8 cellular contexts compared by ENCODE assay signal in the genomic region with DNA sequence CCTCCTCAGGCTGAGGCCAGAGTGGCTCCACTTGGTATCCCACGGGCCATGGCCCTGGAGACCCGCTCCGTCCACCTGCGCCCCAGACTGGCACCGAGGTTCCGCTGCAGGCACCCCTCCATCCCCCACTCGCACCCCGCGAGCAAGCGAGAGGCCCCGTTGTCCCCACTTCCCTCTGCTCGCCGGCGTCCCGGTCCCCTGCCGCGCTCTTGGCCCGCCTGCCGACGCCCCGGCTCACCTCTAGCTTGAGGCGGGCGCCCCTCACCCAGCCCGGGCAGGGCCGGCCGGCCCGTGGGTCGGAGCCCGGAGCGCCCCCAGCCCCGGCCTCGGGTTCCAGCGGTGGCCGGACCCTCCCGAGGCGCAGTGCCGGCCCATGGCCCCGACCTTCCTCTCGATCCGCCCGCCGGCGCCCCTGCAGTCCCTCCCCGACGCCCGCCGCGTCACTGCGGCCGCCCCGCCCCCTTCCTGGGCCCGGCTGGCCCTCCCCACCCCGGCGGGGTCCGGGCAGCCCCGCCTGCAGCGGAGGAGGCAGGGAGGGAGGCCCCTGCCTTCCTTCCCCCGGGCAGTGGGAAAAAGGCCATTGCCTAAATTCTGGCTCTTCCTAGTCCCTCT. TPM values are rescaled to one million over a fixed set of nuclear protein-coding genes. Genes with fewer than 3 reads are reported as not detected.
DNase-seq lines count a peak whose midpoint lies in the region; ATAC-seq, FAIRE-seq and TF ChIP-seq lines count a peak whose summit lies in the region.

A gene (minus strand): TSS at position 414 of the 612 bp plus-strand sequence. CDS start 1,183 bp downstream, outside the sequence.

- peak within 1 kb of the TSS; percentile 41 for H2BK120ac ChIP-seq in neuronal stem cell (ENCODE audit: low read depth, low read length)

- FAIRE-seq in frontal cortex (lab: Jason Lieb, UNC): no peak

- H2BK12ac ChIP-seq in neuronal stem cell (ENCODE audit: low read length): peak within 1 kb of the TSS; percentile 52

- peaks cover 17% of the 10 kb centered on the region for H3K79me1 ChIP-seq in neuronal stem cell (ENCODE audit: low read depth, low read length)

- no peak for TF ChIP-seq CTCF in C4-2B (conservative IDR thresholded peaks at IDR 0.05)
- TF ChIP-seq CTCF in HEK293 (tag by site-specific recombination; IDR thresholded peaks at IDR 0.05): no peak
- TF ChIP-seq CTCF in thyroid gland (IDR thresholded peaks at IDR 0.05): no peak

- POLR2A ChIA-PET in HEK293 (lab: Yijun Ruan, JAX): interaction anchor here (0.6 to 2.2 kb wide), 4 partner anchors 22 to 301 kb away, joined by 3 to 12 read pairs (median 4); a partner anchor contains a TSS

- peak within 1 kb of the TSS; percentile 88 for H3K27ac ChIP-seq in C4-2B
- peak within 1 kb of the TSS; percentile 57 for H3K27ac ChIP-seq in HEK293 (ENCODE audit: extremely low read depth, low read depth, low read length)
- H3K27ac ChIP-seq in neuronal stem cell (replicated peaks; ENCODE audit: low read length): peak within 1 kb of the TSS; percentile 80
- peak within 1 kb of the TSS; percentile 95 to 99 (median 95) for H3K27ac ChIP-seq in thyroid gland

- H3K4me2 ChIP-seq in neuronal stem cell (ENCODE audit: insufficient read depth, low read length, poor library complexity, severe bottlenecking): peak within 1 kb of the TSS; percentile 79

- peak within 1 kb of the TSS; percentile 96 for H2BK15ac ChIP-seq in neuronal stem cell (ENCODE audit: low read length)

- H3K9me3 ChIP-seq in HEK293 (ENCODE audit: control insufficient read depth, insufficient read depth, low read depth, low read length) (no peaks in the 10 kb centered on the region), neuronal stem cell (replicated peaks in 1 of 2; ENCODE audit: control insufficient read depth in 2 of 2, insufficient read depth in 1 of 2, low read depth in 1 of 2, low read length in 2 of 2) (no peaks in the 10 kb centered on the region), thyroid gland (no peaks in the 10 kb centered on the region)

- TF ChIP-seq POLR2A in thyroid gland (IDR thresholded peaks at IDR 0.05): peak in 1 of 2 donors; percentile 69

- H3K4me3 ChIP-seq in HEK293 (ENCODE audit: low read depth, low read length): peak within 1 kb of the TSS; percentile 61
- H3K4me3 ChIP-seq in neuronal stem cell (ENCODE audit: low read length in 2 of 2): peak within 1 kb of the TSS; percentile 85 to 89
- peak within 1 kb of the TSS; percentile 21 to 66 (median 59) for H3K4me3 ChIP-seq in thyroid gland (replicated peaks in 1 of 3)

- H3K9ac ChIP-seq in neuronal stem cell (ENCODE audit: low read depth, low read length, poor library complexity): peak within 1 kb of the TSS; percentile 96

- H2AK5ac ChIP-seq in neuronal stem cell (ENCODE audit: low read depth, low read length): peak within 1 kb of the TSS; percentile 47

- intact Hi-C loops in thyroid gland (cut with DNase I): loop anchor here (5.0 to 10.0 kb wide), 2 partner anchors 113 to 150 kb away; a partner anchor contains a TSS

- peak; percentile 66 for DNase-seq in RPMI7951 (ENCODE audit: low read depth)
- peak; percentile 65 for DNase-seq in activated gamma-delta T cell treated with Interleukin-2 at 50 U/mL for 16 hours
- peak; percentile 78 to 79 for DNase-seq in frontal cortex (ENCODE audit: low spot score in 2 of 2)
- peak; percentile 66 for DNase-seq in neuronal stem cell (ENCODE audit: low spot score)
- peak; percentile 67 to 75 for DNase-seq in thyroid gland

- peak within 1 kb of the TSS; percentile 61 for H3K23ac ChIP-seq in neuronal stem cell (ENCODE audit: low read depth, low read length, poor library complexity)

- peak within 1 kb of the TSS; percentile 87 for H3K14ac ChIP-seq in neuronal stem cell (ENCODE audit: low read length)

- H2BK5ac ChIP-seq in neuronal stem cell (ENCODE audit: low read length): peak within 1 kb of the TSS; percentile 98

- ATAC-seq in HG03378 (IDR thresholded peaks at IDR 0.05; ENCODE audit: unreplicated experiment): no peak

- WGBS in neuronal stem cell (ENCODE audit: extremely low coverage in 2 of 2, insufficient read length in 2 of 2, insufficient replicate concordance in 1 of 2), 2 donors: no CpG with 5 or more reads among the region's 58 CpGs
- WGBS in thyroid gland, 2 donors: 0% methylated on average over 6 of the region's 58 CpGs

- CTCF ChIA-PET in HEK293 (lab: Yijun Ruan, JAX): interaction anchor here (0.6 to 1.7 kb wide), 7 partner anchors 12 to 150 kb away, joined by 3 to 6 read pairs (median 4); a partner anchor contains a TSS

- H3K4ac ChIP-seq in neuronal stem cell (ENCODE audit: low read length): peak within 1 kb of the TSS; percentile 98

- peak within 1 kb of the TSS; percentile 98 for H3K18ac ChIP-seq in neuronal stem cell (ENCODE audit: low read length)

- H3K36me3 ChIP-seq in HEK293 (ENCODE audit: control insufficient read depth in 2 of 2, insufficient read depth in 1 of 2, low read length in 2 of 2) (peaks cover 0 to 36% of the 10 kb centered on the region in 2 experiments; a peak in 1 of 3 replicates), neuronal stem cell (replicated peaks in 1 of 2; ENCODE audit: control insufficient read depth in 2 of 2, insufficient read depth in 2 of 2, low read length in 2 of 2) (peaks cover 14 to 40% of the 10 kb centered on the region in 2 donors), thyroid gland (peaks cover 0 to 12% of the 10 kb centered on the region in 2 donors)

- H3K4me1 ChIP-seq in HEK293 (ENCODE audit: control insufficient read depth, insufficient read depth, low read length) (no peaks in the 10 kb centered on the region), neuronal stem cell (ENCODE audit: control insufficient read depth in 2 of 2, insufficient read depth in 1 of 2, low read depth in 1 of 2, low read length in 2 of 2) (peaks cover 20 to 29% of the 10 kb centered on the region in 2 donors), thyroid gland (peaks cover 30 to 35% of the 10 kb centered on the region in 2 donors)

- no peak within 1 kb of the TSS for H4K8ac ChIP-seq in neuronal stem cell (ENCODE audit: low read depth, low read length)

- H2AFZ ChIP-seq in neuronal stem cell (ENCODE audit: low read length): peak within 1 kb of the TSS; percentile 93

- H3K27me3 ChIP-seq in neuronal stem cell (ENCODE audit: control insufficient read depth in 3 of 3, insufficient read depth in 3 of 3, low read depth in 1 of 3, low read length in 3 of 3) (no peaks in the 10 kb centered on the region), thyroid gland (no peaks in the 10 kb centered on the region)

- H4K91ac ChIP-seq in neuronal stem cell (ENCODE audit: low read depth, low read length, poor library complexity): no peak within 1 kb of the TSS

TF ChIP-seq in HEK293, 187 proteins besides CTCF, POLR2A, EP300 and RAD21 (continues in another document):
- TF ChIP-seq ZNF114 (tag by site-specific recombination; IDR thresholded peaks at IDR 0.05): no peak
- TF ChIP-seq, protein P1, sequence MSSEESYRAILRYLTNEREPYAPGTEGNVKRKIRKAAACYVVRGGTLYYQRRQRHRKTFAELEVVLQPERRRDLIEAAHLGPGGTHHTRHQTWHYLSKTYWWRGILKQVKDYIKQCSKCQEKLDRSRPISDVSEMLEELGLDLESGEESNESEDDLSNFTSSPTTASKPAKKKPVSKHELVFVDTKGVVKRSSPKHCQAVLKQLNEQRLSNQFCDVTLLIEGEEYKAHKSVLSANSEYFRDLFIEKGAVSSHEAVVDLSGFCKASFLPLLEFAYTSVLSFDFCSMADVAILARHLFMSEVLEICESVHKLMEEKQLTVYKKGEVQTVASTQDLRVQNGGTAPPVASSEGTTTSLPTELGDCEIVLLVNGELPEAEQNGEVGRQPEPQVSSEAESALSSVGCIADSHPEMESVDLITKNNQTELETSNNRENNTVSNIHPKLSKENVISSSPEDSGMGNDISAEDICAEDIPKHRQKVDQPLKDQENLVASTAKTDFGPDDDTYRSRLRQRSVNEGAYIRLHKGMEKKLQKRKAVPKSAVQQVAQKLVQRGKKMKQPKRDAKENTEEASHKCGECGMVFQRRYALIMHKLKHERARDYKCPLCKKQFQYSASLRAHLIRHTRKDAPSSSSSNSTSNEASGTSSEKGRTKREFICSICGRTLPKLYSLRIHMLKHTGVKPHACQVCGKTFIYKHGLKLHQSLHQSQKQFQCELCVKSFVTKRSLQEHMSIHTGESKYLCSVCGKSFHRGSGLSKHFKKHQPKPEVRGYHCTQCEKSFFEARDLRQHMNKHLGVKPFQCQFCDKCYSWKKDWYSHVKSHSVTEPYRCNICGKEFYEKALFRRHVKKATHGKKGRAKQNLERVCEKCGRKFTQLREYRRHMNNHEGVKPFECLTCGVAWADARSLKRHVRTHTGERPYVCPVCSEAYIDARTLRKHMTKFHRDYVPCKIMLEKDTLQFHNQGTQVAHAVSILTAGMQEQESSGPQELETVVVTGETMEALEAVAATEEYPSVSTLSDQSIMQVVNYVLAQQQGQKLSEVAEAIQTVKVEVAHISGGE (tag by site-specific recombination; conservative IDR thresholded peaks at IDR 0.05; ENCODE audit: low read depth): no peak
- 0 out of 2 replicates have a peak, but pooled peaks have one; percentile 4 for TF ChIP-seq SP7 (tag by site-specific recombination; IDR thresholded peaks at IDR 0.05)
- no peak for TF ChIP-seq YY1 (tag by site-specific recombination; IDR thresholded peaks at IDR 0.05)
- TF ChIP-seq FEZF1 (tag by site-specific recombination; IDR thresholded peaks at IDR 0.05): no peak
- 0 out of 2 replicates have a peak, but pooled peaks have one; percentile 14 for TF ChIP-seq ZXDB (tag by site-specific recombination; IDR thresholded peaks at IDR 0.05)
- TF ChIP-seq RBAK (tag by site-specific recombination; IDR thresholded peaks at IDR 0.05): no peak
- 0 out of 2 replicates have a peak, but pooled peaks have one; percentile 31 for TF ChIP-seq ZNF324 (tag by site-specific recombination; IDR thresholded peaks at IDR 0.05)

RNA-seq across cellular contexts. Expression of the gene that starts here (rescaled TPM):
- total RNA-seq in RPMI7951 (2014; rRNA removed; shearing (Covaris generic)): 16.2 and 44.0 TPM in 2 replicates
- total RNA-seq in frontal cortex: 32.6 TPM
- 54.3 TPM for polyA plus RNA-seq in neuronal stem cell (2013, experiment 1 of 2)
- 53.2 TPM for polyA plus RNA-seq in neuronal stem cell (2013, experiment 2 of 2)
- total RNA-seq in thyroid gland: 10 to 100 TPM; 22.8 to 52.6 (median 47.2) TPM
